23 cellular contexts compared by ENCODE assay signal in the genomic region with DNA sequence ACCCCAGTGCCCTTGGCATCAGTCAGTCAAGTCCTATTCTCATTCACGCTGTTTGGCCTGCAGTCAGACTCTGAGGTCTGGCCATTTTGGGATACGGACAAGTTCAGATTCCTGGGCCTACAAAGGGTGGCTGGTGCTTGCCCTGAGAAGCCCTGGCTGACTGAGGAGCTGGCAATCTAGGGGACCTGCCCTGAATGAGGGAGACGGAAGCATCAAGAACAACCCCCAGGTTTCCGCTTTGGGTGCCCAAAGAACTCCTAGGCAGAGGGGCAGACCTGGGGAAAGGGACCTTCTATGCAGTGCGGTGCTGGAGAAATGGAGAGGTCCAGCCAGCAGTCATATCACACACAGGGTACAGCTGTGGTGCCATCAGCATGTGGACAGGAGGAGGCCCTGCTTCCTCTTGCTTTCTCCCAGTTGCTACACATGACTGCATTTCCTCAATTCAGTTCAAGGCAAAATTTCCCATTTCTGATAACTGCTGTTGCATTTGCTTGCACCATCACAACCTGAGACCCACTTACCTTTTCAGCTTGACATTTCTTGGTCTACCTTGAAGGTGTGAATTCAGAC.
A peak's percentile ranks its signal among the peaks of the same experiment; 100 is the strongest.
DNase-seq lines count a peak whose midpoint lies in the region; TF ChIP-seq lines count a peak whose summit lies in the region.
"Had no signal": no experiment of that assay in that cellular context is flagged by ENCODE, and none has a peak within 500 bp of the region (broad histone marks: within the 10 kb centered on the region; RNA-seq: fewer than 3 reads in every experiment).

No MANE protein-coding gene starts in this region.

- no peaks in the 10 kb centered on the region for H3K9me3 ChIP-seq in HAP-1
- H3K9me3 ChIP-seq: body of pancreas, prostate gland, uterus had no signal

- no peaks in the 10 kb centered on the region for H3K4me1 ChIP-seq in HAP-1
- H3K4me1 ChIP-seq: body of pancreas, prostate gland, uterus had no signal

- no peaks in the 10 kb centered on the region for H3K9me3 Mint-ChIP-seq in osteocyte (ENCODE audit: unreplicated experiment)
- H3K9me3 Mint-ChIP-seq: activated CD4-positive, alpha-beta T cell treated with anti-CD3 and anti-CD28 coated beads, Interleukin-2, amount 10 ng/mL, durations not matched to agents 24 days and 14 days; CD8-positive, alpha-beta T cell had no signal

- H3K27ac Mint-ChIP-seq in osteocyte (ENCODE audit: unreplicated experiment) = no peak overlapping the region
- H3K27ac Mint-ChIP-seq: activated CD4-positive, alpha-beta T cell treated with anti-CD3 and anti-CD28 coated beads, Interleukin-2, amount 10 ng/mL, durations not matched to agents 24 days and 14 days; CD8-positive, alpha-beta T cell had no signal

- DNase-seq in CD1c-positive myeloid dendritic cell (ENCODE audit: extremely low spot score) (peak; percentile 55), NOMO-1 (lab: John Stamatoyannopoulos, UW; ENCODE audit: unreplicated experiment in 2 of 2) (peak; percentile 25 to 44), ecto neural progenitor cell (ENCODE audit: low spot score) (peak; percentile 22), osteocyte (ENCODE audit: extremely low spot score, unreplicated experiment) (peak; percentile 77), GM19240 (ENCODE audit: insufficient read length, low spot score) (no peak), iPS-NIHi7 (ENCODE audit: extremely low spot score) (no peak), HAP-1 (ENCODE audit: low spot score in 2 of 2) (no peak), DMS53 (lab: John Stamatoyannopoulos, UW) (no peak)
- DNase-seq: activated CD4-positive, alpha-beta T cell treated with anti-CD3 and anti-CD28 coated beads, Interleukin-2, amount 10 ng/mL, durations not matched to agents 24 days and 14 days; activated naive CD4-positive, alpha-beta T cell treated with Interleukin-2 at 50 U/mL for 16 hours; body of pancreas; CD8-positive, alpha-beta T cell; cerebellar nuclear complex; DMS 273 treated with DMSO at 0.1 percent for 48 hours; glutamatergic neuron; mammary epithelial cell; NCI-H2029; NCI-H2227 treated with DMSO at 0.1 percent for 48 hours; stimulated activated naive CD4-positive, alpha-beta T cell; uterus; WERI-Rb-1 had no signal

- in situ Hi-C loops in HAP-1 (cut with MboI; ENCODE audit: low sequenced_read_pairs) = no loop called here

- H3K4me1 Mint-ChIP-seq in osteocyte (ENCODE audit: unreplicated experiment) = no peaks in the 10 kb centered on the region
- H3K4me1 Mint-ChIP-seq: activated CD4-positive, alpha-beta T cell treated with anti-CD3 and anti-CD28 coated beads, Interleukin-2, amount 10 ng/mL, durations not matched to agents 24 days and 14 days had no signal

- no peaks in the 10 kb centered on the region for H3K36me3 ChIP-seq in HAP-1 (replicated peaks)
- H3K36me3 ChIP-seq: prostate gland, uterus, WERI-Rb-1 had no signal

- peaks cover 4% of the 10 kb centered on the region for H3K36me3 Mint-ChIP-seq in osteocyte (ENCODE audit: unreplicated experiment)
- H3K36me3 Mint-ChIP-seq: CD8-positive, alpha-beta T cell had no signal

- no peak overlapping the region for H3K4me3 Mint-ChIP-seq in osteocyte (ENCODE audit: unreplicated experiment)
- H3K4me3 Mint-ChIP-seq: activated CD4-positive, alpha-beta T cell treated with anti-CD3 and anti-CD28 coated beads, Interleukin-2, amount 10 ng/mL, durations not matched to agents 24 days and 14 days; CD8-positive, alpha-beta T cell had no signal

- no peak overlapping the region for H3K4me3 ChIP-seq in HAP-1
- H3K4me3 ChIP-seq: body of pancreas, prostate gland, SK-N-MC, uterus had no signal

- no peak for TF ChIP-seq CTCF in osteocyte (IDR thresholded peaks at IDR 0.05)

- H3K27me3 Mint-ChIP-seq in osteocyte (ENCODE audit: unreplicated experiment) = peaks cover 38% of the 10 kb centered on the region

- H3K27me3 ChIP-seq in HAP-1 (ENCODE audit: low read depth) = no peaks in the 10 kb centered on the region
- H3K27me3 ChIP-seq: uterus had no signal

Comparison
In these comparisons a context has a peak if more than half of its experiments do, and no peak if none do; other contexts are left out.
1. DNase-seq: peak in CD1c-positive myeloid dendritic cell (single experiment), NOMO-1 (2 of 2), ecto neural progenitor cell (single experiment) and osteocyte (single experiment); none in GM19240 (single experiment), iPS-NIHi7 (single experiment), HAP-1 (0 of 2) and DMS53 (single experiment).